Comparison of ENCODE assay signal across 13 cellular contexts in genomic region chr3:52447512-52448355, GRCh38. TPM values are rescaled to one million over a fixed set of nuclear protein-coding genes. Genes with fewer than 3 reads are reported as not detected.
A peak's percentile ranks its signal among the peaks of the same experiment; 100 is the strongest.
DNase-seq lines count a peak whose midpoint lies in the region; ATAC-seq and TF ChIP-seq lines count a peak whose summit lies in the region.
"Had no signal": no experiment of that assay in that cellular context is flagged by ENCODE, and none has a peak within 500 bp of the region (broad histone marks: within the 10 kb centered on the region; RNA-seq: fewer than 3 reads in every experiment).

No MANE protein-coding gene starts in this region.

- no peak overlapping the region for H2BK12ac ChIP-seq in neuronal stem cell (ENCODE audit: low read length)

- no peak overlapping the region for H3K27ac Mint-ChIP-seq in natural killer cell treated with Interleukin-12 subunit alpha and Interleukin-12 subunit beta and Interleukin-15 and Interleukin-18, amount 100 ng/mL, for 72 hours
- peak overlapping the region in 1 of 2 donors; percentile 65 for H3K27ac Mint-ChIP-seq in natural killer cell

- H3K27me3 Mint-ChIP-seq in natural killer cell treated with Interleukin-12 subunit alpha and Interleukin-12 subunit beta and Interleukin-15 and Interleukin-18, amount 100 ng/mL, for 72 hours, result no peaks in the 10 kb centered on the region
- no peaks in the 10 kb centered on the region for H3K27me3 Mint-ChIP-seq in natural killer cell (ENCODE audit: low read depth in 2 of 2)

- peak overlapping the region; percentile 76 for H2AK5ac ChIP-seq in neuronal stem cell (ENCODE audit: low read depth, low read length)

- H3K4me3 Mint-ChIP-seq in natural killer cell treated with Interleukin-12 subunit alpha and Interleukin-12 subunit beta and Interleukin-15 and Interleukin-18, amount 100 ng/mL, for 72 hours, result no peak overlapping the region
- no peak overlapping the region for H3K4me3 Mint-ChIP-seq in natural killer cell

- H4K91ac ChIP-seq in neuronal stem cell (ENCODE audit: low read depth, low read length, poor library complexity), result no peak overlapping the region

- intact Hi-C loops in natural killer cell (cut with micrococcal nuclease), result loop anchor here (1.0 to 5.0 kb wide), 3 partner anchors 19 to 225 kb away; no protein-coding TSS in a partner anchor
- intact Hi-C loops in left ventricle myocardium inferior (cut with micrococcal nuclease), result no loop called here

- peaks cover 5 to 6% of the 10 kb centered on the region in 2 donors for H3K4me1 Mint-ChIP-seq in natural killer cell treated with Interleukin-12 subunit alpha and Interleukin-12 subunit beta and Interleukin-15 and Interleukin-18, amount 100 ng/mL, for 72 hours (ENCODE audit: low read depth in 2 of 2)
- H3K4me1 Mint-ChIP-seq in natural killer cell, result peaks cover 6% of the 10 kb centered on the region in 2 donors

- peak overlapping the region; percentile 3 for H4K8ac ChIP-seq in neuronal stem cell (ENCODE audit: low read depth, low read length)

- no peak overlapping the region for H3K23ac ChIP-seq in neuronal stem cell (ENCODE audit: low read depth, low read length, poor library complexity)

- H3K4me3 ChIP-seq in left ventricle myocardium inferior, result no peak overlapping the region
- H3K4me3 ChIP-seq in neuronal stem cell (ENCODE audit: low read length in 2 of 2), result no peak overlapping the region
- H3K4me3 ChIP-seq in thoracic aorta, result no peak overlapping the region
- H3K4me3 ChIP-seq: A549 had no signal

- no peak for TF ChIP-seq CTCF in natural killer cell (IDR thresholded peaks at IDR 0.05)
- no peak for TF ChIP-seq CTCF in left ventricle myocardium inferior (IDR thresholded peaks at IDR 0.05; ENCODE audit: borderline replicate concordance)
- TF ChIP-seq CTCF in thoracic aorta (IDR thresholded peaks at IDR 0.05), result no peak
- no peak for TF ChIP-seq CTCF in omental fat pad (IDR thresholded peaks at IDR 0.05)

- no peak overlapping the region for H3K9ac ChIP-seq in neuronal stem cell (ENCODE audit: low read depth, low read length, poor library complexity)

- H2AFZ ChIP-seq in neuronal stem cell (ENCODE audit: low read length), result no peak overlapping the region

- no peak overlapping the region for H2BK120ac ChIP-seq in neuronal stem cell (ENCODE audit: low read depth, low read length)

- no peak overlapping the region for H3K4ac ChIP-seq in neuronal stem cell (ENCODE audit: low read length)

- DNase-seq in natural killer cell treated with Interleukin-12 subunit alpha and Interleukin-12 subunit beta and Interleukin-15 and Interleukin-18, amount 100 ng/mL, for 72 hours (ENCODE audit: low spot score), result peak; percentile 23
- DNase-seq in natural killer cell (no peak), left ventricle myocardium inferior (peak; percentile 12), neuronal stem cell (ENCODE audit: low spot score) (no peak), thoracic aorta (ENCODE audit: low spot score) (no peak), omental fat pad (ENCODE audit: low spot score) (no peak)
- DNase-seq in effector CD8-positive, alpha-beta T cell (lab: John Stamatoyannopoulos, UW), result no peak
- DNase-seq: NCI-H2107, NCI-H2227 treated with DMSO at 0.1 percent for 48 hours had no signal

- no peak overlapping the region for H2BK15ac ChIP-seq in neuronal stem cell (ENCODE audit: low read length)

- H2BK5ac ChIP-seq in neuronal stem cell (ENCODE audit: low read length), result no peak overlapping the region

- H3K9me3 ChIP-seq in left ventricle myocardium inferior (replicated peaks) (no peaks in the 10 kb centered on the region), neuronal stem cell (replicated peaks in 1 of 2; ENCODE audit: control insufficient read depth in 2 of 2, insufficient read depth in 1 of 2, low read depth in 1 of 2, low read length in 2 of 2) (no peaks in the 10 kb centered on the region), thoracic aorta (no peaks in the 10 kb centered on the region)
- H3K9me3 ChIP-seq: A549 had no signal

- H3K36me3 ChIP-seq in left ventricle myocardium inferior, result peaks cover 22% of the 10 kb centered on the region
- H3K36me3 ChIP-seq in neuronal stem cell (replicated peaks in 1 of 2; ENCODE audit: control insufficient read depth in 2 of 2, insufficient read depth in 2 of 2, low read length in 2 of 2), result no peaks in the 10 kb centered on the region
- H3K36me3 ChIP-seq in thoracic aorta, result no peaks in the 10 kb centered on the region

- H3K79me1 ChIP-seq in neuronal stem cell (ENCODE audit: low read depth, low read length), result no peaks in the 10 kb centered on the region

- H3K27ac ChIP-seq in left ventricle myocardium inferior (replicated peaks) (peak overlapping the region; percentile 97), neuronal stem cell (replicated peaks; ENCODE audit: low read length) (no peak overlapping the region), thoracic aorta (no peak overlapping the region)

- H3K4me2 ChIP-seq in neuronal stem cell (ENCODE audit: insufficient read depth, low read length, poor library complexity, severe bottlenecking), result no peak overlapping the region
- H3K4me2 ChIP-seq: A549 had no signal

- no peaks in the 10 kb centered on the region for H3K9me3 Mint-ChIP-seq in natural killer cell treated with Interleukin-12 subunit alpha and Interleukin-12 subunit beta and Interleukin-15 and Interleukin-18, amount 100 ng/mL, for 72 hours
- H3K9me3 Mint-ChIP-seq in natural killer cell, result no peaks in the 10 kb centered on the region

- H3K14ac ChIP-seq in neuronal stem cell (ENCODE audit: low read length), result no peak overlapping the region

- no peak for ATAC-seq in natural killer cell treated with Interleukin-12 subunit alpha and Interleukin-12 subunit beta and Interleukin-15 and Interleukin-18, amount 100 ng/mL, for 72 hours
- ATAC-seq in natural killer cell (no peak), thoracic aorta (ENCODE audit: insufficient number of reproducible peaks, low FRiP score, low read depth) (peak; percentile 14), omental fat pad (ENCODE audit: low FRiP score) (no peak), HG02840 (IDR thresholded peaks at IDR 0.05; ENCODE audit: low FRiP score, unreplicated experiment) (no peak)

- no peaks in the 10 kb centered on the region for H3K36me3 Mint-ChIP-seq in natural killer cell treated with Interleukin-12 subunit alpha and Interleukin-12 subunit beta and Interleukin-15 and Interleukin-18, amount 100 ng/mL, for 72 hours
- H3K36me3 Mint-ChIP-seq in natural killer cell, result no peaks in the 10 kb centered on the region
- H3K36me3 Mint-ChIP-seq: CD14-positive monocyte had no signal

- WGBS in neuronal stem cell (ENCODE audit: extremely low coverage in 2 of 2, insufficient read length in 2 of 2, insufficient replicate concordance in 1 of 2), 2 donors, result no CpG with 5 or more reads among the region's 12 CpGs

- H3K18ac ChIP-seq in neuronal stem cell (ENCODE audit: low read length), result no peak overlapping the region

- H3K27me3 ChIP-seq in left ventricle myocardium inferior (ENCODE audit: low read depth) (no peaks in the 10 kb centered on the region), neuronal stem cell (ENCODE audit: control insufficient read depth in 3 of 3, insufficient read depth in 3 of 3, low read depth in 1 of 3, low read length in 3 of 3) (peaks cover 0 to 47% (median 0%) of the 10 kb centered on the region in 3 experiments), thoracic aorta (replicated peaks; ENCODE audit: insufficient read depth) (no peaks in the 10 kb centered on the region)

- H3K4me1 ChIP-seq in left ventricle myocardium inferior (peaks cover 47% of the 10 kb centered on the region), neuronal stem cell (ENCODE audit: control insufficient read depth in 2 of 2, insufficient read depth in 1 of 2, low read depth in 1 of 2, low read length in 2 of 2) (peaks cover 9 to 29% of the 10 kb centered on the region in 2 donors), thoracic aorta (ENCODE audit: control insufficient read depth in 1 of 2, low read depth in 2 of 2) (no peaks in the 10 kb centered on the region)

RNA-seq across cellular contexts. Expression of gene SEMA3G, which starts 2.8 kb away (rescaled TPM):
- under 1 TPM in 1 of 2 donors, not detected in 1; 0.08 TPM for total RNA-seq in natural killer cell treated with Interleukin-12 subunit alpha and Interleukin-12 subunit beta and Interleukin-15 and Interleukin-18, amount 100 ng/mL, for 72 hours
- under 1 TPM in 2 of 3 donors, not detected in 1; 0.07 to 0.55 TPM for total RNA-seq in natural killer cell
- 9.2 TPM for total RNA-seq in left ventricle myocardium inferior
- 0.77 TPM for polyA plus RNA-seq in neuronal stem cell (2013, experiment 1 of 2)
- 0.87 TPM for polyA plus RNA-seq in neuronal stem cell (2013, experiment 2 of 2)
- total RNA-seq in thoracic aorta, result 10 to 100 TPM; 16.8 to 18.1 TPM
- total RNA-seq in omental fat pad, result 100 to 1,000 TPM in 3 of 4 donors, 10 to 100 TPM in 1; 21.3 to 200 (median 131) TPM
- total RNA-seq: IMR-90 had no signal
- polyA plus RNA-seq: CD14-positive monocyte had no signal

RNA-seq across cellular contexts. Expression of gene TNNC1, which starts 6.1 kb away (rescaled TPM):
- total RNA-seq in natural killer cell treated with Interleukin-12 subunit alpha and Interleukin-12 subunit beta and Interleukin-15 and Interleukin-18, amount 100 ng/mL, for 72 hours, result not detected
- total RNA-seq in natural killer cell (1 to 10 TPM in 2 of 3 donors, not detected in 1; 1.1 to 1.2 TPM), left ventricle myocardium inferior (8,962 TPM), thoracic aorta (1 to 10 TPM; 1.5 to 3.0 TPM), omental fat pad (1 to 10 TPM in 2 of 4 donors, not detected in 2; 2.4 to 2.5 TPM)
- 7.4 TPM for polyA plus RNA-seq in neuronal stem cell (2013, experiment 1 of 2)
- 6.4 TPM for polyA plus RNA-seq in neuronal stem cell (2013, experiment 2 of 2)
- polyA plus RNA-seq: CD14-positive monocyte had no signal

RNA-seq across cellular contexts. Expression of gene NISCH, which starts 7.7 kb away (rescaled TPM):
- 100 to 1,000 TPM in 1 of 2 donors, 10 to 100 TPM in 1; 72.5 to 116 TPM for total RNA-seq in natural killer cell treated with Interleukin-12 subunit alpha and Interleukin-12 subunit beta and Interleukin-15 and Interleukin-18, amount 100 ng/mL, for 72 hours
- total RNA-seq in natural killer cell, result 100 to 1,000 TPM; 162 to 191 (median 175) TPM
- total RNA-seq in left ventricle myocardium inferior, result 44.3 TPM
- 58.8 TPM for polyA plus RNA-seq in neuronal stem cell (2013, experiment 1 of 2)
- polyA plus RNA-seq in neuronal stem cell (2013, experiment 2 of 2), result 58.4 TPM
- total RNA-seq in thoracic aorta, result 100 to 1,000 TPM in 1 of 2 donors, 10 to 100 TPM in 1; 95.9 to 124 TPM
- 10 to 100 TPM; 59.8 to 82.3 (median 68.5) TPM for total RNA-seq in omental fat pad

RNA-seq across cellular contexts. Expression of gene PHF7, which starts 37.3 kb away (rescaled TPM):
- 10 to 100 TPM in 1 of 2 donors, 1 to 10 TPM in 1; 3.8 to 11.8 TPM for total RNA-seq in natural killer cell treated with Interleukin-12 subunit alpha and Interleukin-12 subunit beta and Interleukin-15 and Interleukin-18, amount 100 ng/mL, for 72 hours
- total RNA-seq in natural killer cell (10 to 100 TPM; 10.9 to 13.5 (median 13.5) TPM), left ventricle myocardium inferior (16.8 TPM), thoracic aorta (1 to 10 TPM; 5.9 to 7.6 TPM), omental fat pad (10 to 100 TPM in 2 of 4 donors, 1 to 10 TPM in 2; 5.5 to 12.9 (median 9.1) TPM)
- 23.3 TPM for polyA plus RNA-seq in neuronal stem cell (2013, experiment 1 of 2)
- polyA plus RNA-seq in neuronal stem cell (2013, experiment 2 of 2), result 25.3 TPM

RNA-seq across cellular contexts. Expression of gene BAP1, which starts 37.9 kb away (rescaled TPM):
- 100 to 1,000 TPM in 1 of 2 donors, 10 to 100 TPM in 1; 96.1 to 131 TPM for total RNA-seq in natural killer cell treated with Interleukin-12 subunit alpha and Interleukin-12 subunit beta and Interleukin-15 and Interleukin-18, amount 100 ng/mL, for 72 hours
- total RNA-seq in natural killer cell (100 to 1,000 TPM; 141 to 154 (median 145) TPM), left ventricle myocardium inferior (54.2 TPM), thoracic aorta (10 to 100 TPM; 55.1 to 67.2 TPM), omental fat pad (10 to 100 TPM; 44.6 to 73.0 (median 57.4) TPM)
- polyA plus RNA-seq in neuronal stem cell (2013, experiment 1 of 2), result 52.3 TPM
- polyA plus RNA-seq in neuronal stem cell (2013, experiment 2 of 2), result 51.8 TPM

Comparison
In these comparisons a context has a peak if more than half of its experiments do, and no peak if none do; other contexts are left out.
1. DNase-seq: peak in natural killer cell treated with Interleukin-12 subunit alpha and Interleukin-12 subunit beta and Interleukin-15 and Interleukin-18, amount 100 ng/mL, for 72 hours (single experiment) and left ventricle myocardium inferior (single experiment); none in natural killer cell (single experiment), neuronal stem cell (single experiment), thoracic aorta (single experiment), effector CD8-positive, alpha-beta T cell (single experiment) and omental fat pad (single experiment).
2. RNA of gene TNNC1, which starts 6.1 kb away (total RNA-seq): 8,962 TPM in left ventricle myocardium inferior (single experiment); 1.5 to 3.0 TPM in thoracic aorta, 2.4 to 2.5 TPM in omental fat pad, 1.1 to 1.2 TPM in natural killer cell and not detected in natural killer cell treated with Interleukin-12 subunit alpha and Interleukin-12 subunit beta and Interleukin-15 and Interleukin-18, amount 100 ng/mL, for 72 hours; every median in the first group is over 1,000 times any median in the second.